In the genomic region with DNA sequence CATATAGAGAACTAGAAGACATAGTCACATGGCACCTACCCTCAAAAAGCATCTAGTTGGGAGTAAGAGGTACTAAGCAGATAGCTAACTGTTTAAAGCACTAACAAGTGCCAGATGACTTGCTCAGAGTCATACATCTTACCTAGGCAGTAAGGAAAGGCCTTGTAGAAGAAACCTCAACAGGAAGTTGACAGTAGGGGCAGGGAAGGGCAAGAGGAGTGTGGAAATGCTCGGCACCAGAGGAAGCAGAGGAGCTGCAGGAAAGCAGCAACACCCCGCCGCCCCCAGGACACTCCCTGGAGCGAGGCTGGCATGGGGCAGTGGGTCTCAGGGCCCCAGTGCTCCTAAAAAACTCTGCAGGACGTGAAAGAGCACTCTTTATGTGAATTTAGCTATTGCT, we compare ENCODE assay signal across 11 cellular contexts.
DNase-seq lines count a peak whose midpoint lies in the region; ATAC-seq, FAIRE-seq and TF ChIP-seq lines count a peak whose summit lies in the region.
"Had no signal": no experiment of that assay in that cellular context is flagged by ENCODE, and none has a peak within 500 bp of the region (broad histone marks: within the 10 kb centered on the region; RNA-seq: fewer than 3 reads in every experiment).

No MANE protein-coding gene starts in this region.

- CTCF ChIA-PET in activated naive CD4-positive, alpha-beta T cell treated with anti-CD3 and anti-CD28 coated beads, Interleukin-2, amount 10 ng/mL, durations not matched to agents 7 days and 5 days (lab: Charles Lee) = interaction anchor here (1.0 to 2.9 kb wide), 4 partner anchors 10 to 84 kb away, joined by 3 to 18 read pairs (median 3); no protein-coding TSS in a partner anchor

- H3K9me3 Mint-ChIP-seq in activated naive CD4-positive, alpha-beta T cell treated with anti-CD3 and anti-CD28 coated beads, Interleukin-2, amount 10 ng/mL, durations not matched to agents 7 days and 5 days = no peaks in the 10 kb centered on the region
- H3K9me3 Mint-ChIP-seq in glutamatergic neuron (ENCODE audit: unreplicated experiment) = peaks cover 3% of the 10 kb centered on the region

- peak overlapping the region; percentile 33 for H3K27ac Mint-ChIP-seq in activated naive CD4-positive, alpha-beta T cell treated with anti-CD3 and anti-CD28 coated beads, Interleukin-2, amount 10 ng/mL, durations not matched to agents 7 days and 5 days
- no peak overlapping the region for H3K27ac Mint-ChIP-seq in glutamatergic neuron (ENCODE audit: unreplicated experiment)

- no peak overlapping the region for H3K4me3 Mint-ChIP-seq in activated naive CD4-positive, alpha-beta T cell treated with anti-CD3 and anti-CD28 coated beads, Interleukin-2, amount 10 ng/mL, durations not matched to agents 7 days and 5 days
- H3K4me3 Mint-ChIP-seq in glutamatergic neuron (ENCODE audit: unreplicated experiment) = peak overlapping the region; percentile 30

- ATAC-seq in stimulated activated naive CD8-positive, alpha-beta T cell treated with anti-CD3 and anti-CD28 coated beads, Interleukin-15, Interleukin-2, amounts not matched to agents 100 U/mL and 50 U/mL, for 24 hours = peak; percentile 66
- no peak for ATAC-seq in HG03135 (IDR thresholded peaks at IDR 0.05; ENCODE audit: unreplicated experiment)

- H3K36me3 Mint-ChIP-seq in activated naive CD4-positive, alpha-beta T cell treated with anti-CD3 and anti-CD28 coated beads, Interleukin-2, amount 10 ng/mL, durations not matched to agents 7 days and 5 days = peaks cover 50% of the 10 kb centered on the region
- no peaks in the 10 kb centered on the region for H3K36me3 Mint-ChIP-seq in glutamatergic neuron (ENCODE audit: unreplicated experiment)

- H3K27me3 Mint-ChIP-seq in activated naive CD4-positive, alpha-beta T cell treated with anti-CD3 and anti-CD28 coated beads, Interleukin-2, amount 10 ng/mL, durations not matched to agents 7 days and 5 days = no peaks in the 10 kb centered on the region
- H3K27me3 Mint-ChIP-seq in glutamatergic neuron (ENCODE audit: unreplicated experiment) = no peaks in the 10 kb centered on the region

- no peak for TF ChIP-seq CTCF in glutamatergic neuron (IDR thresholded peaks at IDR 0.05; ENCODE audit: partially characterized antibody, unreplicated experiment)

- no peak for FAIRE-seq in urothelium cell line (lab: Jason Lieb, UNC)

- DNase-seq in activated naive CD4-positive, alpha-beta T cell treated with anti-CD3 and anti-CD28 coated beads, Interleukin-2, amount 10 ng/mL, durations not matched to agents 7 days and 5 days = peak; percentile 38
- no peak for DNase-seq in activated naive CD4-positive, alpha-beta T cell treated with Interleukin-2 at 50 U/mL for 16 hours
- DNase-seq in SKM-1 (lab: John Stamatoyannopoulos, UW; ENCODE audit: unreplicated experiment) = peak; percentile 30
- DNase-seq in glutamatergic neuron = no peak
- no peak for DNase-seq in stimulated activated naive CD8-positive, alpha-beta T cell treated with anti-CD3 and anti-CD28 coated beads, Interleukin-15, Interleukin-2, amounts not matched to agents 100 U/mL and 50 U/mL, for 24 hours
- no peak for DNase-seq in DMS153 (lab: John Stamatoyannopoulos, UW)
- no peak for DNase-seq in urothelium cell line (ENCODE audit: low spot score)
- DNase-seq: NK-92 treated with Interleukin-12 subunit alpha and Interleukin-12 subunit beta, amount 100 ng/mL, for 24 hours; stomach; WERI-Rb-1 had no signal

- peaks cover 77% of the 10 kb centered on the region for H3K4me1 Mint-ChIP-seq in activated naive CD4-positive, alpha-beta T cell treated with anti-CD3 and anti-CD28 coated beads, Interleukin-2, amount 10 ng/mL, durations not matched to agents 7 days and 5 days
- H3K4me1 Mint-ChIP-seq in glutamatergic neuron (ENCODE audit: low read depth, unreplicated experiment) = peaks cover 38% of the 10 kb centered on the region

Comparison
In these comparisons a context has a peak if more than half of its experiments do, and no peak if none do; other contexts are left out.
1. DNase-seq: peak in activated naive CD4-positive, alpha-beta T cell treated with anti-CD3 and anti-CD28 coated beads, Interleukin-2, amount 10 ng/mL, durations not matched to agents 7 days and 5 days (single experiment) and SKM-1 (single experiment); none in activated naive CD4-positive, alpha-beta T cell treated with Interleukin-2 at 50 U/mL for 16 hours (single experiment), glutamatergic neuron (single experiment), stimulated activated naive CD8-positive, alpha-beta T cell treated with anti-CD3 and anti-CD28 coated beads, Interleukin-15, Interleukin-2, amounts not matched to agents 100 U/mL and 50 U/mL, for 24 hours (single experiment), DMS153 (single experiment) and urothelium cell line (single experiment).